In the genomic region with DNA sequence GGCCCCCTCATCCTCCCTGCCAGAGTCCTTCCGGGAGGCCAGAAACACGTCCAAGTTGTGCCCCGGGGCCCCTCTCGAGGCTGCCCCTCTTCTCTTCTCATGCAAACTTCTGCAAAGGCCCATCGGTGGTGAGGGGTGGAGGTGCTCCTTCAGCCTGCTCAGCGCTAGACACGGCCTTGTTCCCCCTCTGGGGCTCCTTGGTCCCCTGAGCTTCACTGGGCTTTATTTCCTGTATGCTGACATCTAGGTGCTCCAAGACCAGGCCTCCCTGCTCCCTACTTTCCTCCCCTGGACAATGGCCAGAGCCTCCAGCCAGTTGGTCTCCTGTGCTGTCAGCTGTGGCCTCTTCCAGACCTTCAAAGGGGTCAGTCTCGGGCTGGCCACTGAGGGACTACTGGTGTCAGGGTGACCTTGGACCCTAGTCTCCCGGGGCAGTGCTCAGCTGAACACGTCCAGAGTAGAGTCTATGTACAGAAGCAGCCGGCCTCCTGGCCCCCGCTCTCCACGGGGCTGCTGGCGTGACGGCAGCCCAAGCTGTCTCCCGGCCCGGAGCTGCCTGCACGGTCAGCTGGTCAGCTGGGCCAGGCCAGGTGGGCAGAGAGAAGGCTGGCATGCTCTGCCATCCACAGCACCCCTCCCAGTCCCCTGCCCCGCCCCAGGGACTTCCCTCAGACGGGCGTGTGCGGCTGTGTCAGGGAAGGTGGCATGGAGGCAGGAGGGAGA, we compare ENCODE assay signal across 1 cellular context.
TF ChIP-seq lines count a peak whose summit lies in the region.

No MANE protein-coding gene starts in this region.

TF ChIP-seq in HepG2, 621 proteins besides CTCF, POLR2A, EP300 and RAD21 (continued from another document and continues in another):
- TF ChIP-seq ZFP1 (CRISPR knock-in tag; IDR thresholded peaks at IDR 0.05) (no peak; the same call in 1 of the 2 replicates), SP140L (CRISPR knock-in tag; IDR thresholded peaks at IDR 0.05; ENCODE audit: borderline replicate concordance) (no peak), BRD4 (CRISPR knock-in tag; IDR thresholded peaks at IDR 0.05) (no peak), ZNF263 (CRISPR knock-in tag; IDR thresholded peaks at IDR 0.05) (peak; percentile 88), ADNP (CRISPR knock-in tag; IDR thresholded peaks at IDR 0.05) (no peak), HNRNPH1 (optimal IDR thresholded peaks at IDR 0.05; ENCODE audit: low read depth, low read length) (no peak), ZMYM2 (CRISPR knock-in tag; IDR thresholded peaks at IDR 0.05) (peak; percentile 95), MEIS2 (CRISPR knock-in tag; IDR thresholded peaks at IDR 0.05) (0 out of 2 replicates have a peak, but pooled peaks have one; percentile 53), PPARG (CRISPR knock-in tag; conservative IDR thresholded peaks at IDR 0.05) (0 out of 2 replicates have a peak, but pooled peaks have one; percentile 42), ZNF30 (CRISPR knock-in tag; IDR thresholded peaks at IDR 0.05) (no peak), ZNF782 (CRISPR knock-in tag; IDR thresholded peaks at IDR 0.05; ENCODE audit: borderline replicate concordance) (no peak), SPEN (CRISPR knock-in tag; IDR thresholded peaks at IDR 0.05; ENCODE audit: low read depth) (peak; percentile 75; the same call in 1 of the 2 replicates), ZNF232 (CRISPR knock-in tag; IDR thresholded peaks at IDR 0.05; ENCODE audit: borderline replicate concordance) (no peak), SMAD9 (CRISPR knock-in tag; IDR thresholded peaks at IDR 0.05) (no peak), STAG1 (CRISPR knock-in tag; IDR thresholded peaks at IDR 0.05) (no peak), ESRRA (CRISPR knock-in tag; IDR thresholded peaks at IDR 0.05; ENCODE audit: low read depth) (peak; percentile 100), HNF4A (CRISPR knock-in tag; IDR thresholded peaks at IDR 0.05) (peak; percentile 99), JUND (CRISPR knock-in tag; IDR thresholded peaks at IDR 0.05) (no peak), ZNF614 (CRISPR knock-in tag; IDR thresholded peaks at IDR 0.05; ENCODE audit: borderline replicate concordance) (no peak; the same call in 1 of the 2 replicates), XBP1 (CRISPR knock-in tag; IDR thresholded peaks at IDR 0.05) (no peak), HOXA3 (CRISPR knock-in tag; IDR thresholded peaks at IDR 0.05) (peak; percentile 80; the same call in 1 of the 2 replicates), NFYB (CRISPR knock-in tag; IDR thresholded peaks at IDR 0.05) (no peak; the same call in 1 of the 2 replicates), SNRNP70 (IDR thresholded peaks at IDR 0.05; ENCODE audit: low read depth, low read length) (no peak), ZSCAN9 (CRISPR knock-in tag; IDR thresholded peaks at IDR 0.05; ENCODE audit: borderline replicate concordance) (peak; percentile 22; the same call in 1 of the 2 replicates), TBL1XR1 (IDR thresholded peaks at IDR 0.05; ENCODE audit: borderline replicate concordance, low read length, partially characterized antibody) (no peak), ZNF776 (CRISPR knock-in tag; IDR thresholded peaks at IDR 0.05) (no peak), ZSCAN31 (CRISPR knock-in tag; IDR thresholded peaks at IDR 0.05; ENCODE audit: low read depth) (no peak), ZNF777 (CRISPR knock-in tag; IDR thresholded peaks at IDR 0.05) (peak; percentile 78), MAZ (IDR thresholded peaks at IDR 0.05; ENCODE audit: borderline replicate concordance, low read depth, low read length) (peak; percentile 77), MAZ (CRISPR knock-in tag; IDR thresholded peaks at IDR 0.05; ENCODE audit: low read depth) (peak; percentile 69; the same call in 1 of the 2 replicates), KDM6A (CRISPR knock-in tag; IDR thresholded peaks at IDR 0.05; ENCODE audit: low read depth) (peak; percentile 52; the same call in 1 of the 2 replicates), SKI (IDR thresholded peaks at IDR 0.05; ENCODE audit: partially characterized antibody) (peak; percentile 87), KMT2A (CRISPR knock-in tag; IDR thresholded peaks at IDR 0.05) (peak; percentile 58; the same call in 1 of the 2 replicates), ETV6 (CRISPR knock-in tag; conservative IDR thresholded peaks at IDR 0.05) (no peak), CHCHD3 (CRISPR knock-in tag; IDR thresholded peaks at IDR 0.05) (no peak), NR2F1 (CRISPR knock-in tag; IDR thresholded peaks at IDR 0.05) (peak; percentile 82 to 89)
- TF ChIP-seq, protein P1, sequence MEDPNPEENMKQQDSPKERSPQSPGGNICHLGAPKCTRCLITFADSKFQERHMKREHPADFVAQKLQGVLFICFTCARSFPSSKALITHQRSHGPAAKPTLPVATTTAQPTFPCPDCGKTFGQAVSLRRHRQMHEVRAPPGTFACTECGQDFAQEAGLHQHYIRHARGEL (CRISPR knock-in tag; IDR thresholded peaks at IDR 0.05): no peak
- TF ChIP-seq, protein P2, sequence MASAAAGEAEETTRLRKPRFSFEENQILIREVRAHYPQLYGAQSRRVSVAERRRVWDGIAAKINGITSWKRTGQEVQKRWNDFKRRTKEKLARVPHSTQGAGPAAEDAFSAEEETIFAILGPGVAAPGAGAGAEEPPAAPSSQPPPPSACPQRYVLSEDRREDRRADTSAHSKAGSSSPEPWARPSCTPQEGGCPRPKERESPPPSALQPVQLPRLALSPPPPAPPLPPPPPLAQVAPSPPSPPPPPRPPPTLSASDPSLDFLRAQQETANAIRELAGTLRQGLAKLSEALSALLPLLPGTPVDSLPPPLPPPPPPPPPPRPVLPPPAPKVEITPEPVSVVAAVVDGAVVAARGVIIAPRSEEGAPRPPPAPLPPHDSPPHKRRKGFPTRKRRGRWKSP (CRISPR knock-in tag; IDR thresholded peaks at IDR 0.05): peak; percentile 77; the same call in 1 of the 2 replicates
- TF ChIP-seq, protein P3, sequence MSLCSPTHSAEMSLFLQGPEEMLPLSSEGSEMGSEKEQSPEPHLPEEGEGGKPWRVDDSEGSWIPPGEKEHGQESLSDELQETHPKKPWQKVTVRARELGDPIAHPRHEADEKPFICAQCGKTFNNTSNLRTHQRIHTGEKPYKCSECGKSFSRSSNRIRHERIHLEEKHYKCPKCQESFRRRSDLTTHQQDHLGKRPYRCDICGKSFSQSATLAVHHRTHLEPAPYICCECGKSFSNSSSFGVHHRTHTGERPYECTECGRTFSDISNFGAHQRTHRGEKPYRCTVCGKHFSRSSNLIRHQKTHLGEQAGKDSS (CRISPR knock-in tag; IDR thresholded peaks at IDR 0.05; ENCODE audit: borderline replicate concordance, low read depth): peak; percentile 98
- TF ChIP-seq, protein P4, sequence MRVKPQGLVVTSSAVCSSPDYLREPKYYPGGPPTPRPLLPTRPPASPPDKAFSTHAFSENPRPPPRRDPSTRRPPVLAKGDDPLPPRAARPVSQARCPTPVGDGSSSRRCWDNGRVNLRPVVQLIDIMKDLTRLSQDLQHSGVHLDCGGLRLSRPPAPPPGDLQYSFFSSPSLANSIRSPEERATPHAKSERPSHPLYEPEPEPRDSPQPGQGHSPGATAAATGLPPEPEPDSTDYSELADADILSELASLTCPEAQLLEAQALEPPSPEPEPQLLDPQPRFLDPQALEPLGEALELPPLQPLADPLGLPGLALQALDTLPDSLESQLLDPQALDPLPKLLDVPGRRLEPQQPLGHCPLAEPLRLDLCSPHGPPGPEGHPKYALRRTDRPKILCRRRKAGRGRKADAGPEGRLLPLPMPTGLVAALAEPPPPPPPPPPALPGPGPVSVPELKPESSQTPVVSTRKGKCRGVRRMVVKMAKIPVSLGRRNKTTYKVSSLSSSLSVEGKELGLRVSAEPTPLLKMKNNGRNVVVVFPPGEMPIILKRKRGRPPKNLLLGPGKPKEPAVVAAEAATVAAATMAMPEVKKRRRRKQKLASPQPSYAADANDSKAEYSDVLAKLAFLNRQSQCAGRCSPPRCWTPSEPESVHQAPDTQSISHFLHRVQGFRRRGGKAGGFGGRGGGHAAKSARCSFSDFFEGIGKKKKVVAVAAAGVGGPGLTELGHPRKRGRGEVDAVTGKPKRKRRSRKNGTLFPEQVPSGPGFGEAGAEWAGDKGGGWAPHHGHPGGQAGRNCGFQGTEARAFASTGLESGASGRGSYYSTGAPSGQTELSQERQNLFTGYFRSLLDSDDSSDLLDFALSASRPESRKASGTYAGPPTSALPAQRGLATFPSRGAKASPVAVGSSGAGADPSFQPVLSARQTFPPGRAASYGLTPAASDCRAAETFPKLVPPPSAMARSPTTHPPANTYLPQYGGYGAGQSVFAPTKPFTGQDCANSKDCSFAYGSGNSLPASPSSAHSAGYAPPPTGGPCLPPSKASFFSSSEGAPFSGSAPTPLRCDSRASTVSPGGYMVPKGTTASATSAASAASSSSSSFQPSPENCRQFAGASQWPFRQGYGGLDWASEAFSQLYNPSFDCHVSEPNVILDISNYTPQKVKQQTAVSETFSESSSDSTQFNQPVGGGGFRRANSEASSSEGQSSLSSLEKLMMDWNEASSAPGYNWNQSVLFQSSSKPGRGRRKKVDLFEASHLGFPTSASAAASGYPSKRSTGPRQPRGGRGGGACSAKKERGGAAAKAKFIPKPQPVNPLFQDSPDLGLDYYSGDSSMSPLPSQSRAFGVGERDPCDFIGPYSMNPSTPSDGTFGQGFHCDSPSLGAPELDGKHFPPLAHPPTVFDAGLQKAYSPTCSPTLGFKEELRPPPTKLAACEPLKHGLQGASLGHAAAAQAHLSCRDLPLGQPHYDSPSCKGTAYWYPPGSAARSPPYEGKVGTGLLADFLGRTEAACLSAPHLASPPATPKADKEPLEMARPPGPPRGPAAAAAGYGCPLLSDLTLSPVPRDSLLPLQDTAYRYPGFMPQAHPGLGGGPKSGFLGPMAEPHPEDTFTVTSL (CRISPR knock-in tag; IDR thresholded peaks at IDR 0.05; ENCODE audit: borderline replicate concordance): peak; percentile 84; the same call in 1 of the 2 replicates
- TF ChIP-seq, protein P5, sequence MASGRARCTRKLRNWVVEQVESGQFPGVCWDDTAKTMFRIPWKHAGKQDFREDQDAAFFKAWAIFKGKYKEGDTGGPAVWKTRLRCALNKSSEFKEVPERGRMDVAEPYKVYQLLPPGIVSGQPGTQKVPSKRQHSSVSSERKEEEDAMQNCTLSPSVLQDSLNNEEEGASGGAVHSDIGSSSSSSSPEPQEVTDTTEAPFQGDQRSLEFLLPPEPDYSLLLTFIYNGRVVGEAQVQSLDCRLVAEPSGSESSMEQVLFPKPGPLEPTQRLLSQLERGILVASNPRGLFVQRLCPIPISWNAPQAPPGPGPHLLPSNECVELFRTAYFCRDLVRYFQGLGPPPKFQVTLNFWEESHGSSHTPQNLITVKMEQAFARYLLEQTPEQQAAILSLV (CRISPR knock-in tag; IDR thresholded peaks at IDR 0.05; ENCODE audit: borderline replicate concordance): no peak
- TF ChIP-seq, protein P6, sequence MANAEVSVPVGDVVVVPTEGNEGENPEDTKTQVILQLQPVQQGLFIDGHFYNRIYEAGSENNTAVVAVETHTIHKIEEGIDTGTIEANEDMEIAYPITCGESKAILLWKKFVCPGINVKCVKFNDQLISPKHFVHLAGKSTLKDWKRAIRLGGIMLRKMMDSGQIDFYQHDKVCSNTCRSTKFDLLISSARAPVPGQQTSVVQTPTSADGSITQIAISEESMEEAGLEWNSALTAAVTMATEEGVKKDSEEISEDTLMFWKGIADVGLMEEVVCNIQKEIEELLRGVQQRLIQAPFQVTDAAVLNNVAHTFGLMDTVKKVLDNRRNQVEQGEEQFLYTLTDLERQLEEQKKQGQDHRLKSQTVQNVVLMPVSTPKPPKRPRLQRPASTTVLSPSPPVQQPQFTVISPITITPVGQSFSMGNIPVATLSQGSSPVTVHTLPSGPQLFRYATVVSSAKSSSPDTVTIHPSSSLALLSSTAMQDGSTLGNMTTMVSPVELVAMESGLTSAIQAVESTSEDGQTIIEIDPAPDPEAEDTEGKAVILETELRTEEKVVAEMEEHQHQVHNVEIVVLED (CRISPR knock-in tag; IDR thresholded peaks at IDR 0.05; ENCODE audit: borderline replicate concordance): peak; percentile 67; the same call in 1 of the 2 replicates
- TF ChIP-seq, protein P7, sequence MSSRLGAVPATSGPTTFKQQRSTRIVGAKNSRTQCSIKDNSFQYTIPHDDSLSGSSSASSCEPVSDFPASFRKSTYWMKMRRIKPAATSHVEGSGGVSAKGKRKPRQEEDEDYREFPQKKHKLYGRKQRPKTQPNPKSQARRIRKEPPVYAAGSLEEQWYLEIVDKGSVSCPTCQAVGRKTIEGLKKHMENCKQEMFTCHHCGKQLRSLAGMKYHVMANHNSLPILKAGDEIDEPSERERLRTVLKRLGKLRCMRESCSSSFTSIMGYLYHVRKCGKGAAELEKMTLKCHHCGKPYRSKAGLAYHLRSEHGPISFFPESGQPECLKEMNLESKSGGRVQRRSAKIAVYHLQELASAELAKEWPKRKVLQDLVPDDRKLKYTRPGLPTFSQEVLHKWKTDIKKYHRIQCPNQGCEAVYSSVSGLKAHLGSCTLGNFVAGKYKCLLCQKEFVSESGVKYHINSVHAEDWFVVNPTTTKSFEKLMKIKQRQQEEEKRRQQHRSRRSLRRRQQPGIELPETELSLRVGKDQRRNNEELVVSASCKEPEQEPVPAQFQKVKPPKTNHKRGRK (CRISPR knock-in tag; IDR thresholded peaks at IDR 0.05): no peak
- TF ChIP-seq, protein P8, sequence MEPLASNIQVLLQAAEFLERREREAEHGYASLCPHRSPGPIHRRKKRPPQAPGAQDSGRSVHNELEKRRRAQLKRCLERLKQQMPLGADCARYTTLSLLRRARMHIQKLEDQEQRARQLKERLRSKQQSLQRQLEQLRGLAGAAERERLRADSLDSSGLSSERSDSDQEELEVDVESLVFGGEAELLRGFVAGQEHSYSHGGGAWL (CRISPR knock-in tag; IDR thresholded peaks at IDR 0.05): no peak
- TF ChIP-seq, protein P9, sequence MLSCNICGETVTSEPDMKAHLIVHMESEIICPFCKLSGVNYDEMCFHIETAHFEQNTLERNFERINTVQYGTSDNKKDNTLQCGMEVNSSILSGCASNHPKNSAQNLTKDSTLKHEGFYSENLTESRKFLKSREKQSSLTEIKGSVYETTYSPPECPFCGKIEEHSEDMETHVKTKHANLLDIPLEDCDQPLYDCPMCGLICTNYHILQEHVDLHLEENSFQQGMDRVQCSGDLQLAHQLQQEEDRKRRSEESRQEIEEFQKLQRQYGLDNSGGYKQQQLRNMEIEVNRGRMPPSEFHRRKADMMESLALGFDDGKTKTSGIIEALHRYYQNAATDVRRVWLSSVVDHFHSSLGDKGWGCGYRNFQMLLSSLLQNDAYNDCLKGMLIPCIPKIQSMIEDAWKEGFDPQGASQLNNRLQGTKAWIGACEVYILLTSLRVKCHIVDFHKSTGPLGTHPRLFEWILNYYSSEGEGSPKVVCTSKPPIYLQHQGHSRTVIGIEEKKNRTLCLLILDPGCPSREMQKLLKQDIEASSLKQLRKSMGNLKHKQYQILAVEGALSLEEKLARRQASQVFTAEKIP (CRISPR knock-in tag; IDR thresholded peaks at IDR 0.05; ENCODE audit: borderline replicate concordance): no peak
